In the genomic region with DNA sequence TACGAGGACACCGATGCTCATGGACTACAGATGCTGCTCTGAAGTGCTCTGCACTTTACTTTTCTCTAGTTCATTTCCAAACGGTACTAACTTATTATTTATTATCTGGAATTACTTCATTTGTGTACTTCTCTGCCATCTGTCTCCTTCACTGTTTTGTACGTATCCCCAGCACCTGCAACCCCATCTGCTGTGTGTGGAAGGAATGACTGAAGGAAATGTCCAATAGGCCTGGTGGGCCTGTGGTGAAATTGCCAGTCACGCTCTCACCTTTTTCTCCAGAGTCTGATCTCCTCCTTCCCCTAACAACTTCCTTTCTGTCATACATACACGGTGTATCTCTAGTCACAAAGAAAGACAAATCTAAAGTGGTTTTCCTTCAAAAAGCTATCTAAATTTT, we compare ENCODE assay signal across 17 cellular contexts.
"Had no signal": no experiment of that assay in that cellular context is flagged by ENCODE, and none has a peak within 500 bp of the region (broad histone marks: within the 10 kb centered on the region; RNA-seq: fewer than 3 reads in every experiment).

No MANE protein-coding gene starts in this region.

- H3K4me3 Mint-ChIP-seq: activated CD4-positive, alpha-beta T cell treated with anti-CD3 and anti-CD28 coated beads, Interleukin-2, amount 10 ng/mL, durations not matched to agents 7 days and 5 days; activated naive CD4-positive, alpha-beta T cell treated with anti-CD3 and anti-CD28 coated beads, Interleukin-2, amount 10 ng/mL, durations not matched to agents 7 days and 5 days; naive thymus-derived CD8-positive, alpha-beta T cell; T-helper 2 cell treated with Interferon-gamma antibody and Interleukin-4, amounts not matched to agents 5 μg/mL and 100 μg/mL, for 36 hours had no signal

- H3K9me3 Mint-ChIP-seq: activated naive CD4-positive, alpha-beta T cell treated with anti-CD3 and anti-CD28 coated beads, Interleukin-2, amount 10 ng/mL, durations not matched to agents 7 days and 5 days; naive thymus-derived CD8-positive, alpha-beta T cell; T-helper 2 cell treated with Interferon-gamma antibody and Interleukin-4, amounts not matched to agents 5 μg/mL and 100 μg/mL, for 36 hours had no signal

- H3K27ac Mint-ChIP-seq: activated CD4-positive, alpha-beta T cell treated with anti-CD3 and anti-CD28 coated beads, Interleukin-2, amount 10 ng/mL, durations not matched to agents 7 days and 5 days; activated naive CD4-positive, alpha-beta T cell treated with anti-CD3 and anti-CD28 coated beads, Interleukin-2, amount 10 ng/mL, durations not matched to agents 7 days and 5 days; T-helper 2 cell treated with Interferon-gamma antibody and Interleukin-4, amounts not matched to agents 5 μg/mL and 100 μg/mL, for 36 hours had no signal

- ATAC-seq: foreskin keratinocyte; left lung; mucosa of descending colon; naive thymus-derived CD8-positive, alpha-beta T cell had no signal

- H3K27me3 Mint-ChIP-seq: activated CD4-positive, alpha-beta T cell treated with anti-CD3 and anti-CD28 coated beads, Interleukin-2, amount 10 ng/mL, durations not matched to agents 7 days and 5 days; activated naive CD4-positive, alpha-beta T cell treated with anti-CD3 and anti-CD28 coated beads, Interleukin-2, amount 10 ng/mL, durations not matched to agents 7 days and 5 days; naive thymus-derived CD8-positive, alpha-beta T cell had no signal

- DNase-seq: activated CD4-positive, alpha-beta T cell treated with anti-CD3 and anti-CD28 coated beads, Interleukin-2, amount 10 ng/mL, durations not matched to agents 7 days and 5 days; activated CD8-positive, alpha-beta memory T cell treated with anti-CD3 and anti-CD28 coated beads for 24 hours; activated naive CD4-positive, alpha-beta T cell treated with anti-CD3 and anti-CD28 coated beads, Interleukin-2, amount 10 ng/mL, durations not matched to agents 7 days and 5 days; cerebellar nuclear complex; effector CD8-positive, alpha-beta T cell; foreskin keratinocyte; glutamatergic neuron; hypothalamus; kidney; left lung; mammary epithelial cell; mucosa of descending colon; naive thymus-derived CD8-positive, alpha-beta T cell; retina; stomach; testis had no signal

- FAIRE-seq: kidney had no signal
